In the genomic region with DNA sequence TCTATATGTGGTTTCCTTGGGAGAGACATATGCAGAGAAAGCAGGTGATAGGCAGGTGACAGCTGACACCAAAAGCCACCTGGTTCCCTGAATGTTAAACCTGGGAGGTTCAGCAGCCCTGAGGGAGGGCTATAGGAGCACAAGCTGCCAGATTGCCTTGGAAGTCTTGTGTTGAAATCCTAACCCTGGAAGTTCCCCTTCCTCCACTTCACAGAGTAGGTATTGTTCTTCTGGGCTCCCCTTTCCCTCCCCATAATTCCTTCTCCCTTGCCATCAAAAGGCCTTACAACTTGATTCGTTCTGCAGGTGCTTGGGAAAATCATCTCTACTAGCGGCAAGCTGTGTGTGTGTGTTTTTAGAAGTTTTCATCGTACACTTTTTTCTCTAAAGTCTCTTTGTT, we compare ENCODE assay signal across 26 cellular contexts. TPM values are rescaled to one million over a fixed set of nuclear protein-coding genes. Genes with fewer than 3 reads are reported as not detected.
"Had no signal": no experiment of that assay in that cellular context is flagged by ENCODE, and none has a peak within 500 bp of the region (broad histone marks: within the 10 kb centered on the region; RNA-seq: fewer than 3 reads in every experiment).

No MANE protein-coding gene starts in this region.

- H3K27me3 ChIP-seq: esophagus squamous epithelium, gastroesophageal sphincter, sigmoid colon, upper lobe of left lung had no signal

- H3K4me1 ChIP-seq: parathyroid adenoma had no signal

- H3K79me2 ChIP-seq: parathyroid adenoma had no signal

- H3K9ac ChIP-seq: parathyroid adenoma had no signal

- H3K36me3 ChIP-seq: esophagus squamous epithelium, gastroesophageal sphincter, left ventricle myocardium inferior, sigmoid colon, upper lobe of left lung had no signal

- H3K4me3 ChIP-seq: coronary artery, esophagus squamous epithelium, gastroesophageal sphincter, left ventricle myocardium inferior, sigmoid colon, smooth muscle cell, upper lobe of left lung had no signal

- DNase-seq: activated B cell treated with CpG ODN at 0.5 μM for 24 hours; activated CD4-positive, alpha-beta T cell treated with anti-CD3 and anti-CD28 coated beads for 36 hours; activated CD4-positive, alpha-beta T cell treated with anti-CD3 and anti-CD28 coated beads, Interleukin-2, amount 50 U/mL, for 4 hours; activated CD8-positive, alpha-beta memory T cell treated with anti-CD3 and anti-CD28 coated beads for 24 hours; activated CD8-positive, alpha-beta memory T cell treated with anti-CD3 and anti-CD28 coated beads, Interleukin-2, amount 50 U/mL, for 48 hours; activated naive CD4-positive, alpha-beta T cell; activated naive CD8-positive, alpha-beta T cell treated with anti-CD3 and anti-CD28 coated beads for 36 hours; activated T-cell treated with anti-CD3 and anti-CD28 coated beads, Interleukin-2, amount 50 U/mL, for 4 hours; cerebellar nuclear complex; endodermal cell; esophagus squamous epithelium; hypothalamus; left ventricle myocardium inferior; midbrain; nucleus accumbens; sigmoid colon; stimulated activated CD4-positive, alpha-beta T cell treated with anti-CD3 and anti-CD28 coated beads, Interleukin-15, amount 100 ng/mL, for 24 hours; stimulated activated CD4-positive, alpha-beta T cell treated with anti-CD3 and anti-CD28 coated beads, Interleukin-2, amount 100 ng/mL, for 48 hours; stimulated activated naive CD4-positive, alpha-beta T cell; T1000; upper lobe of left lung had no signal

- H3K9me3 ChIP-seq: esophagus squamous epithelium, gastroesophageal sphincter, left ventricle myocardium inferior, sigmoid colon, upper lobe of left lung had no signal

- H2AFZ ChIP-seq: parathyroid adenoma had no signal

- ATAC-seq: activated CD4-positive, alpha-beta T cell treated with anti-CD3 and anti-CD28 coated beads for 36 hours; activated T-cell treated with anti-CD3 and anti-CD28 coated beads, Interleukin-2, amount 50 U/mL, for 4 hours; gastroesophageal sphincter; natural killer cell treated with Interleukin-12 subunit alpha and Interleukin-12 subunit beta and Interleukin-15 and Interleukin-18, amount 100 ng/mL, for 72 hours had no signal

- H3K4me2 ChIP-seq: smooth muscle cell had no signal

- H3K27ac ChIP-seq: coronary artery, esophagus squamous epithelium, gastroesophageal sphincter, left ventricle myocardium inferior, parathyroid adenoma, sigmoid colon, upper lobe of left lung had no signal

RNA-seq across cellular contexts. Expression of a gene that starts 5.4 kb away (rescaled TPM):
- total RNA-seq: activated B cell treated with CpG ODN at 0.5 μM for 24 hours had no signal
